ENCODE assay signal across 10 cellular contexts in the genomic region with DNA sequence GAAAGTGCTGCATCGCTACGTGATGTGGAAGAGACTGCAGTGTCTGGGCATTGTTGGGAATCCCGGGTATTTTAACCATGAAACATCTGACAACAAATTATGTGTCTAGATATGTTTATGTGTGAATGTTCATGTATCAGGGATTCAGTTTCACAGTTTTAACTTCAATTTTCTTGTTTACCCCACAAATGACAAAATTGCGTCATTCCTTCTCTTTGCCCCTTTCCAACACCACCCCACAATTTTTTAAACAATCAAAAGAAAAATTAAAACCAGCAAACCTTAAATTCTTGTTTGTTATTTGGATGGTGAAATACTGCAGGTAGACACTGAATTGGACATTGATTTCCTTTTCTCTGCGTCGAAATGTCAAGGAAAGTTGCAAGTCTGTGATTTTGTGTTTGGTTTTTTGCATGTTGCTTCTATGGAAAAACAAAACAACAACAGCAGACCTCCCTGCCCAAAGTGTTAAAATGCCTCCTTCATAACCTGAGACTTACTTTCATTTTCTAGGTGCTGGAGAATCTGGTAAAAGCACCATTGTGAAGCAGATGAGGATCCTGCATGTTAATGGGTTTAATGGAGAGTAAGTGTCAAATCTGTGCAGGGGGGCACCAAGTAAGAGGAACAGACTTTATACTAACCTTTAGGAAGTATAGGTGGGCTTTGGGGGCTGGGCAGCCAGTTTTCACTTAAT. TPM values are rescaled to one million over a fixed set of nuclear protein-coding genes. Genes with fewer than 3 reads are reported as not detected.
DNase-seq lines count a peak whose midpoint lies in the region; ATAC-seq and TF ChIP-seq lines count a peak whose summit lies in the region.
"Had no signal": no experiment of that assay in that cellular context is flagged by ENCODE, and none has a peak within 500 bp of the region (broad histone marks: within the 10 kb centered on the region; RNA-seq: fewer than 3 reads in every experiment).

No MANE protein-coding gene starts in this region.

- H3K4me2 ChIP-seq in KMS-11 = peak overlapping the region; percentile 94

- peak overlapping the region; percentile 93 for H3K4me3 Mint-ChIP-seq in MCF 10A (ENCODE audit: unreplicated experiment)
- H3K4me3 Mint-ChIP-seq in naive thymus-derived CD4-positive, alpha-beta T cell = peak overlapping the region; percentile 45 to 98 (median 88)

- no peak overlapping the region for H3K27ac Mint-ChIP-seq in MCF 10A (ENCODE audit: low read depth, unreplicated experiment)
- H3K27ac Mint-ChIP-seq in naive thymus-derived CD4-positive, alpha-beta T cell = peak overlapping the region; percentile 70 to 97 (median 91)

- peaks cover 27% of the 10 kb centered on the region for H3K4me1 ChIP-seq in BE2C
- peaks cover 63% of the 10 kb centered on the region for H3K4me1 ChIP-seq in KMS-11 (ENCODE audit: low read depth, poor library complexity, severe bottlenecking)
- peaks cover 32 to 44% of the 10 kb centered on the region in 2 donors for H3K4me1 ChIP-seq in naive thymus-derived CD4-positive, alpha-beta T cell (ENCODE audit: control insufficient read depth in 2 of 2, insufficient read depth in 2 of 2, low read length in 2 of 2)
- peaks cover 0 to 10% of the 10 kb centered on the region in 2 donors for H3K4me1 ChIP-seq in aorta (ENCODE audit: control insufficient read depth in 1 of 2, insufficient read depth in 2 of 2, low read length in 2 of 2)

- H3K9ac ChIP-seq in KMS-11 = no peak overlapping the region; the same call in 1 of the 2 replicates

- TF ChIP-seq CTCF in BE2C (IDR thresholded peaks at IDR 0.05; ENCODE audit: low read depth, low read length) = no peak
- no peak for TF ChIP-seq CTCF in KMS-11 (conservative IDR thresholded peaks at IDR 0.05; ENCODE audit: low read depth, low read length)
- no peak for TF ChIP-seq CTCF in MCF 10A (IDR thresholded peaks at IDR 0.05; ENCODE audit: unreplicated experiment)

- POLR2A ChIA-PET in MCF 10A (lab: Yijun Ruan, JAX) = interaction anchor here (0.6 to 1.3 kb wide), 3 partner anchors 11 to 940 kb away, joined by 3 to 7 read pairs (median 3); no protein-coding TSS in a partner anchor
- POLR2A ChIA-PET in naive thymus-derived CD4-positive, alpha-beta T cell (lab: Charles Lee) = no interaction called here

- CTCF ChIA-PET in MCF 10A (lab: Yijun Ruan, JAX) = no interaction called here
- CTCF ChIA-PET in naive thymus-derived CD4-positive, alpha-beta T cell (lab: Charles Lee) = no interaction called here

- intact Hi-C loops in MCF 10A (cut with micrococcal nuclease) = no loop called here
- intact Hi-C loops in naive thymus-derived CD4-positive, alpha-beta T cell (cut with micrococcal nuclease) = loop anchor here (10.0 kb wide), 2 partner anchors 1180 to 1270 kb away; partner anchors contain the start of genes PMEPA1 (in 1 of the 2) and ZBP1 (in 1 of the 2)
- intact Hi-C loops in aorta (cut with DNase I) = no loop called here

- DNase-seq in BE2C (no peak), MCF 10A (ENCODE audit: unreplicated experiment) (no peak), aorta (no peak), AG08395 (ENCODE audit: low spot score) (no peak), NCI-H446 treated with DMSO at 0.1 percent for 48 hours (lab: John Stamatoyannopoulos, UW) (no peak), NCI-H82 treated with DMSO at 0.1 percent for 48 hours (lab: John Stamatoyannopoulos, UW; ENCODE audit: unreplicated experiment) (no peak)
- no peak for DNase-seq in naive thymus-derived CD4-positive, alpha-beta T cell
- DNase-seq: activated CD8-positive, alpha-beta memory T cell treated with anti-CD3 and anti-CD28 coated beads for 24 hours; NCI-H2029 treated with DMSO at 0.1 percent for 48 hours had no signal

- peaks cover 25% of the 10 kb centered on the region for H3K4me1 Mint-ChIP-seq in MCF 10A (ENCODE audit: insufficient read depth, unreplicated experiment)
- H3K4me1 Mint-ChIP-seq in naive thymus-derived CD4-positive, alpha-beta T cell = peaks cover 52 to 79% (median 73%) of the 10 kb centered on the region in 7 donors

- H3K36me3 Mint-ChIP-seq in MCF 10A (ENCODE audit: insufficient read depth, unreplicated experiment) = peaks cover 26% of the 10 kb centered on the region
- peaks cover 0 to 22% (median 4%) of the 10 kb centered on the region in 5 donors for H3K36me3 Mint-ChIP-seq in naive thymus-derived CD4-positive, alpha-beta T cell

- peaks cover 49% of the 10 kb centered on the region for H3K36me3 ChIP-seq in BE2C
- peaks cover 8% of the 10 kb centered on the region; the same call in 1 of the 2 replicates for H3K36me3 ChIP-seq in KMS-11 (ENCODE audit: insufficient read depth)
- peaks cover 1 to 25% (median 7%) of the 10 kb centered on the region in 3 experiments for H3K36me3 ChIP-seq in naive thymus-derived CD4-positive, alpha-beta T cell (ENCODE audit: control insufficient read depth in 2 of 3, insufficient read depth in 3 of 3, low read length in 3 of 3)
- no peaks in the 10 kb centered on the region for H3K36me3 ChIP-seq in aorta (ENCODE audit: control insufficient read depth in 1 of 2, insufficient read depth in 2 of 2, low read length in 1 of 2)

- H3K27ac ChIP-seq in KMS-11 = peak overlapping the region; percentile 8; the same call in 1 of the 2 replicates
- H3K27ac ChIP-seq in naive thymus-derived CD4-positive, alpha-beta T cell (ENCODE audit: low read depth, low read length) = peak overlapping the region; percentile 96
- H3K27ac ChIP-seq in aorta (ENCODE audit: low read depth in 1 of 2, low read length in 2 of 2) = no peak overlapping the region

- ATAC-seq in naive thymus-derived CD4-positive, alpha-beta T cell = no peak
- no peak for ATAC-seq in aorta (ENCODE audit: low FRiP score)

- no peaks in the 10 kb centered on the region for H3K27me3 Mint-ChIP-seq in MCF 10A (ENCODE audit: insufficient read depth, unreplicated experiment)
- peaks cover 0 to 3% (median 0%) of the 10 kb centered on the region in 5 donors for H3K27me3 Mint-ChIP-seq in naive thymus-derived CD4-positive, alpha-beta T cell

- 32% methylated on average over 6 of the region's 6 CpGs for WGBS in aorta, 2 donors

- H3K9me3 ChIP-seq in BE2C (no peaks in the 10 kb centered on the region), aorta (ENCODE audit: control insufficient read depth, low read length) (no peaks in the 10 kb centered on the region)
- H3K9me3 ChIP-seq in naive thymus-derived CD4-positive, alpha-beta T cell (ENCODE audit: control insufficient read depth in 2 of 3, low read length in 3 of 3) = no peaks in the 10 kb centered on the region

- peak overlapping the region; percentile 74 for H3K4me3 ChIP-seq in BE2C (ENCODE audit: low read depth, low read length)
- no peak overlapping the region for H3K4me3 ChIP-seq in KMS-11 (IDR thresholded peaks at IDR 0.05; ENCODE audit: insufficient read depth, low read depth, low read length)
- peak overlapping the region; percentile 1 for H3K4me3 ChIP-seq in naive thymus-derived CD4-positive, alpha-beta T cell (ENCODE audit: low read length)
- H3K4me3 ChIP-seq in aorta (ENCODE audit: low read length in 2 of 2) = peak overlapping the region in 1 of 2 donors; percentile 8

- peaks cover 83% of the 10 kb centered on the region for H3K79me2 ChIP-seq in KMS-11 (ENCODE audit: insufficient read depth, low read depth)

- no peaks in the 10 kb centered on the region for H3K9me3 Mint-ChIP-seq in MCF 10A (ENCODE audit: unreplicated experiment)
- H3K9me3 Mint-ChIP-seq in naive thymus-derived CD4-positive, alpha-beta T cell = peaks cover 0 to 4% (median 0%) of the 10 kb centered on the region in 11 donors

- H3K27me3 ChIP-seq in BE2C (no peaks in the 10 kb centered on the region), KMS-11 (ENCODE audit: insufficient read depth, low read depth) (no peaks in the 10 kb centered on the region), aorta (ENCODE audit: control insufficient read depth in 1 of 2, insufficient read depth in 2 of 2, low read length in 1 of 2) (no peaks in the 10 kb centered on the region)
- no peaks in the 10 kb centered on the region for H3K27me3 ChIP-seq in naive thymus-derived CD4-positive, alpha-beta T cell (ENCODE audit: control insufficient read depth in 2 of 2, insufficient read depth in 2 of 2, low read length in 2 of 2)

- H4K20me1 ChIP-seq in KMS-11 (ENCODE audit: insufficient read depth) = peaks cover 45% of the 10 kb centered on the region

- no TSS peak for BruUV-seq in MCF 10A (replicated peaks; lab: Mats Ljungman, UMichigan)

- H2AFZ ChIP-seq in KMS-11 (ENCODE audit: low read depth) = no peak overlapping the region

RNA-seq across cellular contexts. Expression of gene GNAS, which starts 42.7 kb away (rescaled TPM):
- 4,204 TPM for polyA plus RNA-seq in BE2C (2012; ENCODE audit: insufficient read depth, insufficient read length, low read depth)
- total RNA-seq in MCF 10A (2022) = 629 and 715 TPM in 2 replicates
- total RNA-seq in naive thymus-derived CD4-positive, alpha-beta T cell = 100 to 1,000 TPM; 694 to 907 (median 775) TPM
- 100 to 1,000 TPM; 147 to 221 TPM for polyA plus RNA-seq in naive thymus-derived CD4-positive, alpha-beta T cell
- total RNA-seq in aorta = 100 to 1,000 TPM; 838 to 881 TPM
- 1,000 to 10,000 TPM in 1 of 2 donors, 100 to 1,000 TPM in 1; 934 to 1,060 TPM for polyA plus RNA-seq in aorta

RNA-seq across cellular contexts. Expression of gene GNAS-AS1, which starts 44.5 kb away (rescaled TPM):
- polyA plus RNA-seq in BE2C (2012; ENCODE audit: insufficient read depth, insufficient read length, low read depth) = 1.5 TPM
- total RNA-seq in MCF 10A (2022) = 1.6 and 2.2 TPM in 2 replicates
- total RNA-seq in naive thymus-derived CD4-positive, alpha-beta T cell = 1 to 10 TPM in 3 of 5 experiments, under 1 TPM in 2; 0.13 to 2.0 (median 1.5) TPM
- polyA plus RNA-seq in naive thymus-derived CD4-positive, alpha-beta T cell = not detected
- 1 to 10 TPM; 1.2 to 1.7 TPM for total RNA-seq in aorta
- 1 to 10 TPM in 1 of 2 donors, not detected in 1; 1.0 TPM for polyA plus RNA-seq in aorta

Comparison
In these comparisons a context has a peak if more than half of its experiments do, and no peak if none do; other contexts are left out.
1. H3K27ac ChIP-seq: peak in KMS-11 (single experiment) and naive thymus-derived CD4-positive, alpha-beta T cell (single experiment); none in aorta (0 of 2).
2. intact Hi-C loops: an anchor here in naive thymus-derived CD4-positive, alpha-beta T cell (10.0 kb wide); none called in MCF 10A and aorta.